Comparison of ENCODE assay signal across 1 cellular context in the genomic region with DNA sequence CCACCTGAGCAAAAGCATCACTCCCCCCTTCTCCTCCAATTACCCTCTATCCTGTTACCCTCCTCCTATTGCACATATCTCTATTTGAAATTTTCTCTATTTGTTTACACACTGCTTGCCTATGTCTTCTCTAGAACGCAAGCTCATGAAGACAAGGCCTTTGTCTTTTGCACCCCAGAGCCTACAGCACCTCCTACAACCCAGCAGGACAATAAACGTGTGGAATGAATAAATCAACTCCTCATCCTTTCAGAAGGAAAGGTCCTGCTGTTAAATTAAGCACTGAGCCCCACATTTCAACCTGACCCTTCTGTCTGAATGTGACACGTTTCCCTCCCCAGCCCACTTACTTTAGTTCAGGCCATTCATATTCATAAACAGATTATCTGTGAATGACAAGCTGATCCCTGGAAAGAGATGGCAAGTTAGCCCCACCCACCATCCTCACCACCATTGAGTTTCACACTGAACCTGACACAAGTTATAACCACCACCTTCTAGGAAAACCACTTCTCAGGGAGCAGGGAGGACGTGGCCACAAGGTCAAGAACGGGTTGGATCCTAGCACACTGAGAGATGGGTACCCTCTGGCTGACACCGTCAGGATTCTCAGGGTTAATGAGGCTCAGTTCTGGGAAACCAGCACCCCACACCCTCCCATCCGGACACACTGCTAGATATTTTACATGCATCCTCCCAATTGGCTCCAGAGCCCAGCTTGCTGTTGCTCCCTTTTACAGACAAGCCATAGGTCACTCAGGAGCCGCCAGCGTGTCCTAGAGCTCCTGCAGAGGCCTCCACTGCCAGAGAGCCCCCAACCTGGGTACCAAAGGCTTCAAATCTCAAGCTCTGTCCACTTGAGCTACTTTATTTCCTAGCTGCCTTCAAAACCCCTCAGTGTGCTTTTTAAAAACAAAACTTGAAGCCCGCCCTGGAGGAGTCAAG.
A peak's percentile ranks its signal among the peaks of the same experiment; 100 is the strongest.
TF ChIP-seq lines count a peak whose summit lies in the region.

No MANE protein-coding gene starts in this region.

TF ChIP-seq in H1, 55 proteins besides CTCF, POLR2A, EP300 and RAD21:
- TF ChIP-seq HDAC2 (IDR thresholded peaks at IDR 0.05; ENCODE audit: borderline replicate concordance in 1 of 2, low read depth in 2 of 2, low read length in 2 of 2): 0 out of 4 replicates have a peak, but pooled peaks of 1 of the 2 experiments have one; percentile 29
- TF ChIP-seq KDM4A (IDR thresholded peaks at IDR 0.05; ENCODE audit: low read depth, low read length, severe bottlenecking): peak; percentile 10
- no peak for TF ChIP-seq RXRA (IDR thresholded peaks at IDR 0.05; ENCODE audit: insufficient read depth, low read depth, low read length)
- TF ChIP-seq ASH2L (IDR thresholded peaks at IDR 0.05; ENCODE audit: low read length): peak; percentile 52
- TF ChIP-seq TBP (IDR thresholded peaks at IDR 0.05; ENCODE audit: low read depth, low read length): peak; percentile 82
- peak; percentile 84 for TF ChIP-seq TAF1 (IDR thresholded peaks at IDR 0.05; ENCODE audit: low read depth, low read length)
- TF ChIP-seq TAF7 (optimal IDR thresholded peaks at IDR 0.05; ENCODE audit: borderline replicate concordance, low read depth, low read length): peak; percentile 81
- no peak for TF ChIP-seq MAFK (IDR thresholded peaks at IDR 0.05; ENCODE audit: low read depth, low read length)
- TF ChIP-seq GTF2F1 (IDR thresholded peaks at IDR 0.05; ENCODE audit: borderline replicate concordance, low read depth, low read length): 0 out of 2 replicates have a peak, but pooled peaks have one; percentile 35
- TF ChIP-seq BACH1 (IDR thresholded peaks at IDR 0.05; ENCODE audit: low read length): no peak
